1 cellular context compared by ENCODE assay signal in the genomic region with DNA sequence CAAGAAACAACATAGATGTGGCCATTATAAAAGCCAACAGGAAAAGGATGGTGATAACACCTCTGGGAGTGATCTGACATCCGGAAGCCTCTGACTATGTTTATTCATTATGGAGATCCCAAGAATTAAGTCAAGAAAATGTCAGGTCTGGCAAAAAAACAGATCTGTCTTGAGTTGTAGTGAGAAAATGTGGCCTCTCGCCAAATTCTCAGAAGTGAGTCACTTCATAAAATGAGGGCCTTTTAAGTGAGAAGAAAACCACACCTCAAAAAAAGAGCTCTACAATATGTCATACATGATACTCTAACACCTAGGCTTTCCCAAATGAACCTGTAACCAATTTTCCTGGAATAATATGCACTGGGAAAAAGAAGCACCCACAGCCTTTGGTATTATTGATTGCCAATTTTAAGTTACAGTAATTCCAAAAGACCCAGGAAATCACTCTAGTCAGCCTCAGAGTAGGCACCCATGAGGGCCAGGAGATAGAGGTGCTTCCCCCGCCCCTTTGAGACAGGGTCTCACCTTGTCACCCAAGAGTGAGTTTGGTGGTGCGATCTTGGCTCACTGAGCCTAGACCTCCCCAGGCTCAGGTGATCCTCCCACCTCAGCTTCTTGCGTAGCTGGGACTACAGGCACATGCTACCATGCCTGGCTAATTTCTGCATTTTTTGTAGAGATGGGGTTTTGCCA.
TF ChIP-seq lines count a peak whose summit lies in the region.

No MANE protein-coding gene starts in this region.

TF ChIP-seq in HCT116, 20 proteins besides CTCF, POLR2A, EP300 and RAD21 (continued from another document):
- no peak for TF ChIP-seq EZH2phosphoT487 (IDR thresholded peaks at IDR 0.05; ENCODE audit: borderline replicate concordance)
- TF ChIP-seq, protein P1, sequence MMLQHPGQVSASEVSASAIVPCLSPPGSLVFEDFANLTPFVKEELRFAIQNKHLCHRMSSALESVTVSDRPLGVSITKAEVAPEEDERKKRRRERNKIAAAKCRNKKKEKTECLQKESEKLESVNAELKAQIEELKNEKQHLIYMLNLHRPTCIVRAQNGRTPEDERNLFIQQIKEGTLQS (IDR thresholded peaks at IDR 0.05): no peak
- TF ChIP-seq SRF (IDR thresholded peaks at IDR 0.05; ENCODE audit: low read depth): no peak
- no peak for TF ChIP-seq ZBTB33 (IDR thresholded peaks at IDR 0.05; ENCODE audit: extremely low read depth, insufficient replicate concordance, low read length)
